23 cellular contexts compared by ENCODE assay signal in genomic region chr7:47394751-47395252, GRCh38.
"Had no signal": no experiment of that assay in that cellular context is flagged by ENCODE, and none has a peak within 500 bp of the region (broad histone marks: within the 10 kb centered on the region; RNA-seq: fewer than 3 reads in every experiment).

No MANE protein-coding gene starts in this region.

- H3K27me3 ChIP-seq: esophagus muscularis mucosa, neural progenitor cell, spleen, thyroid gland had no signal

- H3K4me1 ChIP-seq: neural progenitor cell had no signal

- H3K4me1 Mint-ChIP-seq: activated T-helper 17 cell treated with anti-CD3 and anti-CD28 coated beads, Interleukin-2, amount 50 U/mL, for 72 hours; neural progenitor cell; T-cell had no signal

- H3K27ac Mint-ChIP-seq: activated naive CD4-positive, alpha-beta T cell treated with anti-CD3 and anti-CD28 coated beads, Interleukin-2, amount 50 U/mL, for 72 hours; activated T-helper 17 cell treated with anti-CD3 and anti-CD28 coated beads, Interleukin-2, amount 50 U/mL, for 72 hours; brain; effector memory CD8-positive, alpha-beta T cell; T-cell; T-helper 2 cell treated with Interferon-gamma antibody and Interleukin-4, amounts not matched to agents 5 μg/mL and 100 μg/mL, for 36 hours had no signal

- H3K36me3 ChIP-seq: neural progenitor cell, WERI-Rb-1 had no signal

- DNase-seq: activated CD4-positive, alpha-beta T cell treated with anti-CD3 and anti-CD28 coated beads for 1 hour; activated CD4-positive, alpha-beta T cell treated with anti-CD3 and anti-CD28 coated beads, Interleukin-2, amount 50 U/mL, for 1 hour; activated T-cell treated with anti-CD3 and anti-CD28 coated beads, Interleukin-2, amount 50 U/mL, for 1 hour; caudate nucleus; effector memory CD8-positive, alpha-beta T cell; hippocampal formation; kidney glomerular epithelial cell; retina; spleen; stimulated activated CD4-positive, alpha-beta T cell treated with anti-CD3 and anti-CD28 coated beads, Interleukin-4, amount 100 ng/mL, for 1 hour; stimulated activated naive CD8-positive, alpha-beta T cell treated with anti-CD3 and anti-CD28 coated beads, Interleukin-15, Interleukin-2, amounts not matched to agents 100 U/mL and 50 U/mL, for 24 hours; substantia nigra; T-cell; thyroid gland; WERI-Rb-1 had no signal

- ATAC-seq: activated naive CD4-positive, alpha-beta T cell treated with anti-CD3 and anti-CD28 coated beads, Interleukin-2, amount 50 U/mL, for 72 hours; activated T-helper 17 cell treated with anti-CD3 and anti-CD28 coated beads, Interleukin-2, amount 50 U/mL, for 72 hours; effector memory CD8-positive, alpha-beta T cell; stimulated activated naive CD8-positive, alpha-beta T cell treated with anti-CD3 and anti-CD28 coated beads, Interleukin-15, Interleukin-2, amounts not matched to agents 100 U/mL and 50 U/mL, for 24 hours; T-cell had no signal

- H3K4me3 ChIP-seq: dorsolateral prefrontal cortex, esophagus muscularis mucosa, neural progenitor cell, spleen, thyroid gland had no signal

- H3K4me3 Mint-ChIP-seq: activated T-helper 17 cell treated with anti-CD3 and anti-CD28 coated beads, Interleukin-2, amount 50 U/mL, for 72 hours; brain; effector memory CD8-positive, alpha-beta T cell; neural progenitor cell; T-cell; T-helper 2 cell treated with Interferon-gamma antibody and Interleukin-4, amounts not matched to agents 5 μg/mL and 100 μg/mL, for 36 hours had no signal

- H3K36me3 Mint-ChIP-seq: activated naive CD4-positive, alpha-beta T cell treated with anti-CD3 and anti-CD28 coated beads, Interleukin-2, amount 50 U/mL, for 72 hours; T-cell had no signal

- H3K9me3 Mint-ChIP-seq: activated naive CD4-positive, alpha-beta T cell treated with anti-CD3 and anti-CD28 coated beads, Interleukin-2, amount 50 U/mL, for 72 hours; activated T-helper 17 cell treated with anti-CD3 and anti-CD28 coated beads, Interleukin-2, amount 50 U/mL, for 72 hours; neural progenitor cell; T-cell; T-helper 2 cell treated with Interferon-gamma antibody and Interleukin-4, amounts not matched to agents 5 μg/mL and 100 μg/mL, for 36 hours had no signal

- H3K27me3 Mint-ChIP-seq: effector memory CD8-positive, alpha-beta T cell; progenitor cell of endocrine pancreas had no signal

- H3K9me3 ChIP-seq: esophagus muscularis mucosa, spleen, thyroid gland had no signal

- H3K9ac ChIP-seq: neural progenitor cell had no signal

- H3K27ac ChIP-seq: dorsolateral prefrontal cortex, esophagus muscularis mucosa, neural progenitor cell, spleen, thyroid gland, WERI-Rb-1 had no signal
